ENCODE assay signal across 2 cellular contexts in genomic region chr17:68705331-68706166, GRCh38.
TF ChIP-seq lines count a peak whose summit lies in the region.

No MANE protein-coding gene starts in this region.

TF ChIP-seq in IMR-90, 13 proteins besides CTCF, POLR2A, EP300 and RAD21 (continued from another document):
- no peak for TF ChIP-seq ELK1 (IDR thresholded peaks at IDR 0.05; ENCODE audit: borderline replicate concordance, low read depth, low read length)
- no peak for TF ChIP-seq NFE2L2 (IDR thresholded peaks at IDR 0.05; ENCODE audit: low read depth, low read length)
TF ChIP-seq in IMR-90: peak in this region for 0.

TF ChIP-seq in SK-N-SH treated with all-trans-retinoic acid at 6 μM for 48 hours, 23 proteins besides CTCF, POLR2A, EP300 and RAD21 (continued from another document):
- TF ChIP-seq, protein P1, sequence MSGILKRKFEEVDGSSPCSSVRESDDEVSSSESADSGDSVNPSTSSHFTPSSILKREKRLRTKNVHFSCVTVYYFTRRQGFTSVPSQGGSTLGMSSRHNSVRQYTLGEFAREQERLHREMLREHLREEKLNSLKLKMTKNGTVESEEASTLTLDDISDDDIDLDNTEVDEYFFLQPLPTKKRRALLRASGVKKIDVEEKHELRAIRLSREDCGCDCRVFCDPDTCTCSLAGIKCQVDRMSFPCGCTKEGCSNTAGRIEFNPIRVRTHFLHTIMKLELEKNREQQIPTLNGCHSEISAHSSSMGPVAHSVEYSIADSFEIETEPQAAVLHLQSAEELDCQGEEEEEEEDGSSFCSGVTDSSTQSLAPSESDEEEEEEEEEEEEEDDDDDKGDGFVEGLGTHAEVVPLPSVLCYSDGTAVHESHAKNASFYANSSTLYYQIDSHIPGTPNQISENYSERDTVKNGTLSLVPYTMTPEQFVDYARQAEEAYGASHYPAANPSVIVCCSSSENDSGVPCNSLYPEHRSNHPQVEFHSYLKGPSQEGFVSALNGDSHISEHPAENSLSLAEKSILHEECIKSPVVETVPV (CRISPR knock-in tag; IDR thresholded peaks at IDR 0.05), result no peak
- TF ChIP-seq RARB (CRISPR knock-in tag; IDR thresholded peaks at IDR 0.05), result no peak
- no peak for TF ChIP-seq POU6F1 (CRISPR knock-in tag; IDR thresholded peaks at IDR 0.05; ENCODE audit: borderline replicate concordance, low read depth)
- no peak for TF ChIP-seq ESRRG (CRISPR knock-in tag; IDR thresholded peaks at IDR 0.05)
- TF ChIP-seq ZFP3 (CRISPR knock-in tag; IDR thresholded peaks at IDR 0.05), result no peak
- TF ChIP-seq ISL1 (CRISPR knock-in tag; IDR thresholded peaks at IDR 0.05), result no peak
